8 cellular contexts compared by ENCODE assay signal in genomic region chr6:141677598-141678211, GRCh38.
DNase-seq lines count a peak whose midpoint lies in the region; ATAC-seq, FAIRE-seq and TF ChIP-seq lines count a peak whose summit lies in the region.

No MANE protein-coding gene starts in this region.

- no peak overlapping the region for H3K4me3 ChIP-seq in heart left ventricle
- H3K4me3 ChIP-seq in right cardiac atrium (ENCODE audit: low read length), result no peak overlapping the region
- H3K4me3 ChIP-seq in PC-9, result no peak overlapping the region

- BruUV-seq in PC-9 (replicated peaks; lab: Mats Ljungman, UMichigan), result no TSS peak

- H3K4me1 ChIP-seq in heart left ventricle (peaks cover 0 to 4% (median 0%) of the 10 kb centered on the region in 12 donors), right cardiac atrium (ENCODE audit: control insufficient read depth, insufficient read depth, low read length) (no peaks in the 10 kb centered on the region), PC-9 (replicated peaks; ENCODE audit: insufficient read depth) (no peaks in the 10 kb centered on the region)

- no peaks in the 10 kb centered on the region for H3K27me3 ChIP-seq in heart left ventricle
- no peaks in the 10 kb centered on the region for H3K27me3 ChIP-seq in right cardiac atrium (ENCODE audit: control insufficient read depth, insufficient read depth)
- H3K27me3 ChIP-seq in PC-9 (ENCODE audit: insufficient read depth, low read depth), result no peaks in the 10 kb centered on the region

- H3K36me3 ChIP-seq in heart left ventricle (no peaks in the 10 kb centered on the region), PC-9 (ENCODE audit: low read depth) (no peaks in the 10 kb centered on the region)

- no peak overlapping the region for H3K4me2 ChIP-seq in PC-9

- 40 to 58% (median 52%) methylated on average over 4 of the region's 4 CpGs for WGBS in heart left ventricle, 4 donors
- WGBS in right cardiac atrium, result 47% methylated on average over 4 of the region's 4 CpGs

- no peak for ATAC-seq in heart left ventricle
- no peak for ATAC-seq in right cardiac atrium
- peak; percentile 67 for ATAC-seq in HG03280 (IDR thresholded peaks at IDR 0.05; ENCODE audit: unreplicated experiment)

- H4K20me1 ChIP-seq in PC-9 (ENCODE audit: insufficient read depth), result no peaks in the 10 kb centered on the region

- H3K9me3 ChIP-seq in heart left ventricle (no peaks in the 10 kb centered on the region), right cardiac atrium (ENCODE audit: control insufficient read depth, low read length) (no peaks in the 10 kb centered on the region), PC-9 (ENCODE audit: insufficient read depth, low read depth) (no peaks in the 10 kb centered on the region)

- POLR2A ChIA-PET in PC-9 (lab: Charles Lee; ENCODE audit: unreplicated experiment), result no interaction called here

- no peak overlapping the region for H3K27ac ChIP-seq in heart left ventricle
- no peak overlapping the region for H3K27ac ChIP-seq in right cardiac atrium (ENCODE audit: low read length)
- H3K27ac ChIP-seq in PC-9, result no peak overlapping the region

- no peak overlapping the region for H2AFZ ChIP-seq in PC-9

- intact Hi-C loops in heart left ventricle (cut with DNase I), result loop anchor here in 5 of 10 donors (2.0 to 10.0 kb wide), 3 partner anchors 435 to 437 kb away; no protein-coding TSS in a partner anchor
- intact Hi-C loops in right cardiac atrium (cut with DNase I), result loop anchor here in 1 of 4 donors (10.0 kb wide), 1 partner anchor 437 kb away; no protein-coding TSS in a partner anchor
- intact Hi-C loops in PC-9 (cut with micrococcal nuclease; ENCODE audit: unreplicated experiment), result loop anchor here (2.0 to 10.0 kb wide), 2 partner anchors 307 to 435 kb away; no protein-coding TSS in a partner anchor

- TF ChIP-seq CTCF in heart left ventricle (IDR thresholded peaks at IDR 0.05) (peak; percentile 32 to 63 (median 50)), PC-9 (conservative IDR thresholded peaks at IDR 0.05) (peak; percentile 66)

- FAIRE-seq in frontal cortex (lab: Jason Lieb, UNC), result no peak

- no peaks in the 10 kb centered on the region for H3F3A ChIP-seq in PC-9 (ENCODE audit: insufficient read depth, low read depth)

- H3K79me2 ChIP-seq in PC-9 (ENCODE audit: low read depth), result no peaks in the 10 kb centered on the region

- H3K9me2 ChIP-seq in PC-9 (ENCODE audit: insufficient read depth), result no peaks in the 10 kb centered on the region

- TF ChIP-seq POLR2A in heart left ventricle (IDR thresholded peaks at IDR 0.05), result no peak

- no peak for DNase-seq in heart left ventricle
- DNase-seq in right cardiac atrium, result no peak
- DNase-seq in PC-9, result no peak
- peak; percentile 38 for DNase-seq in fibroblast of gingiva (ENCODE audit: low read depth)
- peak; percentile 38 for DNase-seq in superior temporal gyrus (ENCODE audit: extremely low spot score)
- no peak for DNase-seq in frontal cortex (ENCODE audit: low spot score in 2 of 2)
- DNase-seq in activated CD4-positive, alpha-beta T cell treated with anti-CD3 and anti-CD28 coated beads for 4 hours, result no peak

- CTCF ChIA-PET in PC-9 (lab: Charles Lee), result no interaction called here

Comparison
In these comparisons a context has a peak if more than half of its experiments do, and no peak if none do; other contexts are left out.
1. DNase-seq: peak in fibroblast of gingiva (single experiment) and superior temporal gyrus (single experiment); none in heart left ventricle (0 of 5), right cardiac atrium (0 of 3), PC-9 (0 of 2), frontal cortex (0 of 2) and activated CD4-positive, alpha-beta T cell treated with anti-CD3 and anti-CD28 coated beads for 4 hours (0 of 2).